ENCODE assay signal across 8 cellular contexts in the genomic region with DNA sequence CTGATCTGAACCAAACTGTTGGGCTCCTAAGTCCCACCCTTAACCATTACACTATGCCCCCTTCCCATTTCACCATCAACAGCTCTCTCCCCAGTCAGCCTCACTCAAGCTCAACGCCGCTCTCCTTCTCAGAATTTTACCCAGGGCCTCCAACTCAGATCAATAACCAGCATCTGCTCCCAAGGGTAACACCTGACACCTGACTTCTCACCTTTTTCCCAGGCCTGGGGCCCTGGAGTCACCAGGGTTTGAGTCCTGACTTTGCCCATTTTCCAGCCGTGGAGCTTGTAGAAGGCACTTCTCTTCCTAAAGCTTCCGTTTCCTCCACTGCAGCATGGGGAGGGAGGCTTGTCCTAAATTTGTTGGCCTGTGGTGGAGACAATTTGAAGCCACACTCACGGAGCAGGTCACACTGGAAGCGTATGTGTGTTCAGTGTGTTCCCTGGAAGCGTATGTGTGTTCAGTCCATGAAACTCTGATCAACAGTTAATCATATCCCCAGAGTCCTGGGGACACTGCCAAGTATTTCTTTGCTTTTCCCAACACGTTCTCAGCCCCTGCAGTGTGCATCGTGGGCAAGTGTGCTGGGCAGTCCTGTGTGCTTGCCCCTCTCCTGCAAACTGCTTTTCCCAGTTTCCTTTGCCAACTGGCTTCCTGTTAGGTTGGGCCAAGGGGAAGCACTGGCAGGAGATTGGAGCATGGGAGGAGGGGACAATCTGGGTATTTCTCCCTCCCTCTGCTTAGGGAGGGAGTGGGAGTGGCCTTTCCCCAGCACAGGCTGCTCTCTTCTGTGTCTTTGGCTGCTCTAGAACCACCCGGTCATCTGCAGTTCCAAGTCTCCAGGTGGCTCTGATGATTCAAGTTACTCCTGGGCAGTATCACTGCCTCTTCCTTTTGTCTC. TPM values are rescaled to one million over a fixed set of nuclear protein-coding genes. Genes with fewer than 3 reads are reported as not detected.
DNase-seq lines count a peak whose midpoint lies in the region; ATAC-seq lines count a peak whose summit lies in the region.

No MANE protein-coding gene starts in this region.

- H3K36me3 ChIP-seq in naive thymus-derived CD4-positive, alpha-beta T cell (ENCODE audit: control insufficient read depth in 2 of 3, insufficient read depth in 3 of 3, low read length in 3 of 3): no peaks in the 10 kb centered on the region

- H3K27ac ChIP-seq in adipose tissue (ENCODE audit: low read depth, low read length): peak overlapping the region; percentile 53
- no peak overlapping the region for H3K27ac ChIP-seq in naive thymus-derived CD4-positive, alpha-beta T cell (ENCODE audit: low read depth, low read length)

- H3K4me3 Mint-ChIP-seq in naive thymus-derived CD4-positive, alpha-beta T cell: no peak overlapping the region

- DNase-seq in A172 (ENCODE audit: low spot score) (peak; percentile 55), HCEC 1CT (peak; percentile 55), kidney tubule cell (ENCODE audit: low spot score) (peak; percentile 72), occipital lobe (lab: John Stamatoyannopoulos, UW) (no peak), UCSD-AML1 (lab: John Stamatoyannopoulos, UW; ENCODE audit: unreplicated experiment) (no peak)
- no peak for DNase-seq in naive thymus-derived CD4-positive, alpha-beta T cell

- peaks cover 16 to 35% of the 10 kb centered on the region in 2 donors for H3K4me1 ChIP-seq in naive thymus-derived CD4-positive, alpha-beta T cell (ENCODE audit: control insufficient read depth in 2 of 2, insufficient read depth in 2 of 2, low read length in 2 of 2)

- no peaks in the 10 kb centered on the region for H3K36me3 Mint-ChIP-seq in naive thymus-derived CD4-positive, alpha-beta T cell

- H3K9me3 Mint-ChIP-seq in naive thymus-derived CD4-positive, alpha-beta T cell: peaks cover 0 to 5% (median 0%) of the 10 kb centered on the region in 11 donors

- peaks cover 13 to 49% (median 22%) of the 10 kb centered on the region in 7 donors for H3K4me1 Mint-ChIP-seq in naive thymus-derived CD4-positive, alpha-beta T cell

- 12 to 44% (median 41%) methylated on average over 10 of the region's 10 CpGs for WGBS in adipose tissue, 3 donors

- POLR2A ChIA-PET in naive thymus-derived CD4-positive, alpha-beta T cell (lab: Charles Lee): no interaction called here

- CTCF ChIA-PET in naive thymus-derived CD4-positive, alpha-beta T cell (lab: Charles Lee): interaction anchor here (0.6 kb wide), 1 partner anchor 36 kb away, joined by 3 read pairs; no protein-coding TSS in a partner anchor

- intact Hi-C loops in naive thymus-derived CD4-positive, alpha-beta T cell (cut with micrococcal nuclease): no loop called here

- peaks cover 0 to 15% (median 0%) of the 10 kb centered on the region in 5 donors for H3K27me3 Mint-ChIP-seq in naive thymus-derived CD4-positive, alpha-beta T cell

- H3K9me3 ChIP-seq in naive thymus-derived CD4-positive, alpha-beta T cell (ENCODE audit: control insufficient read depth in 2 of 3, low read length in 3 of 3): no peaks in the 10 kb centered on the region

- no peak for ATAC-seq in HG02798 (IDR thresholded peaks at IDR 0.05; ENCODE audit: poor library complexity, unreplicated experiment)
- no peak for ATAC-seq in naive thymus-derived CD4-positive, alpha-beta T cell

- no peaks in the 10 kb centered on the region for H3K27me3 ChIP-seq in naive thymus-derived CD4-positive, alpha-beta T cell (ENCODE audit: control insufficient read depth in 2 of 2, insufficient read depth in 2 of 2, low read length in 2 of 2)

- no peak overlapping the region for H3K4me3 ChIP-seq in naive thymus-derived CD4-positive, alpha-beta T cell (ENCODE audit: low read length)

- no peak overlapping the region for H3K27ac Mint-ChIP-seq in naive thymus-derived CD4-positive, alpha-beta T cell

RNA-seq across cellular contexts. Expression of a gene that starts 36.9 kb away (rescaled TPM):
- 33.3 and 35.6 TPM in 2 replicates for total RNA-seq in A172 (2014; rRNA removed; shearing (Covaris generic))
- 10 to 100 TPM; 15.8 to 24.6 (median 18.3) TPM for polyA plus RNA-seq in adipose tissue
- 26.2 TPM for total RNA-seq in occipital lobe
- total RNA-seq in naive thymus-derived CD4-positive, alpha-beta T cell: 10 to 100 TPM in 1 of 5 experiments, 1 to 10 TPM in 4; 1.9 to 32.8 (median 2.8) TPM
- polyA plus RNA-seq in naive thymus-derived CD4-positive, alpha-beta T cell: under 1 TPM; 0.43 to 0.54 TPM

Comparison
In these comparisons a context has a peak if more than half of its experiments do, and no peak if none do; other contexts are left out.
1. DNase-seq: peak in A172 (single experiment), HCEC 1CT (single experiment) and kidney tubule cell (single experiment); none in occipital lobe (single experiment), naive thymus-derived CD4-positive, alpha-beta T cell (0 of 9) and UCSD-AML1 (single experiment).